ENCODE assay signal across 1 cellular context in genomic region chr20:22411568-22412450, GRCh38.
TF ChIP-seq lines count a peak whose summit lies in the region.

No MANE protein-coding gene starts in this region.

TF ChIP-seq in HepG2, 621 proteins besides CTCF, POLR2A, EP300 and RAD21 (continued from another document and continues in another):
- TF ChIP-seq, protein P1, sequence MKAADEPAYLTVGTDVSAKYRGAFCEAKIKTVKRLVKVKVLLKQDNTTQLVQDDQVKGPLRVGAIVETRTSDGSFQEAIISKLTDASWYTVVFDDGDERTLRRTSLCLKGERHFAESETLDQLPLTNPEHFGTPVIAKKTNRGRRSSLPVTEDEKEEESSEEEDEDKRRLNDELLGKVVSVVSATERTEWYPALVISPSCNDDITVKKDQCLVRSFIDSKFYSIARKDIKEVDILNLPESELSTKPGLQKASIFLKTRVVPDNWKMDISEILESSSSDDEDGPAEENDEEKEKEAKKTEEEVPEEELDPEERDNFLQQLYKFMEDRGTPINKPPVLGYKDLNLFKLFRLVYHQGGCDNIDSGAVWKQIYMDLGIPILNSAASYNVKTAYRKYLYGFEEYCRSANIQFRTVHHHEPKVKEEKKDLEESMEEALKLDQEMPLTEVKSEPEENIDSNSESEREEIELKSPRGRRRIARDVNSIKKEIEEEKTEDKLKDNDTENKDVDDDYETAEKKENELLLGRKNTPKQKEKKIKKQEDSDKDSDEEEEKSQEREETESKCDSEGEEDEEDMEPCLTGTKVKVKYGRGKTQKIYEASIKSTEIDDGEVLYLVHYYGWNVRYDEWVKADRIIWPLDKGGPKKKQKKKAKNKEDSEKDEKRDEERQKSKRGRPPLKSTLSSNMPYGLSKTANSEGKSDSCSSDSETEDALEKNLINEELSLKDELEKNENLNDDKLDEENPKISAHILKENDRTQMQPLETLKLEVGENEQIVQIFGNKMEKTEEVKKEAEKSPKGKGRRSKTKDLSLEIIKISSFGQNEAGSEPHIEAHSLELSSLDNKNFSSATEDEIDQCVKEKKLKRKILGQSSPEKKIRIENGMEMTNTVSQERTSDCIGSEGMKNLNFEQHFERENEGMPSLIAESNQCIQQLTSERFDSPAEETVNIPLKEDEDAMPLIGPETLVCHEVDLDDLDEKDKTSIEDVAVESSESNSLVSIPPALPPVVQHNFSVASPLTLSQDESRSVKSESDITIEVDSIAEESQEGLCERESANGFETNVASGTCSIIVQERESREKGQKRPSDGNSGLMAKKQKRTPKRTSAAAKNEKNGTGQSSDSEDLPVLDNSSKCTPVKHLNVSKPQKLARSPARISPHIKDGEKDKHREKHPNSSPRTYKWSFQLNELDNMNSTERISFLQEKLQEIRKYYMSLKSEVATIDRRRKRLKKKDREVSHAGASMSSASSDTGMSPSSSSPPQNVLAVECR (CRISPR knock-in tag; IDR thresholded peaks at IDR 0.05; ENCODE audit: borderline replicate concordance): peak; percentile 48; the same call in 1 of the 2 replicates
- peak; percentile 93 for TF ChIP-seq CEBPB (IDR thresholded peaks at IDR 0.05; ENCODE audit: borderline replicate concordance, low read depth, low read length)
- TF ChIP-seq E2F1 (CRISPR knock-in tag; IDR thresholded peaks at IDR 0.05): no peak
- TF ChIP-seq TOE1 (CRISPR knock-in tag; IDR thresholded peaks at IDR 0.05): no peak; the same call in 1 of the 2 replicates
- no peak for TF ChIP-seq RORA (CRISPR knock-in tag; IDR thresholded peaks at IDR 0.05)
- TF ChIP-seq RFXANK (CRISPR knock-in tag; IDR thresholded peaks at IDR 0.05): 0 out of 2 replicates have a peak, but pooled peaks have one; percentile 17
- TF ChIP-seq CENPBD1 (CRISPR knock-in tag; IDR thresholded peaks at IDR 0.05; ENCODE audit: borderline replicate concordance, low read depth): no peak
- no peak for TF ChIP-seq ZNF121 (CRISPR knock-in tag; IDR thresholded peaks at IDR 0.05)
- no peak for TF ChIP-seq NCOA5 (CRISPR knock-in tag; IDR thresholded peaks at IDR 0.05)
- no peak for TF ChIP-seq TCF12 (IDR thresholded peaks at IDR 0.05)
- no peak for TF ChIP-seq TCF12 (CRISPR knock-in tag; IDR thresholded peaks at IDR 0.05)
- no peak for TF ChIP-seq RFX1 (IDR thresholded peaks at IDR 0.05)
- TF ChIP-seq, protein P2, sequence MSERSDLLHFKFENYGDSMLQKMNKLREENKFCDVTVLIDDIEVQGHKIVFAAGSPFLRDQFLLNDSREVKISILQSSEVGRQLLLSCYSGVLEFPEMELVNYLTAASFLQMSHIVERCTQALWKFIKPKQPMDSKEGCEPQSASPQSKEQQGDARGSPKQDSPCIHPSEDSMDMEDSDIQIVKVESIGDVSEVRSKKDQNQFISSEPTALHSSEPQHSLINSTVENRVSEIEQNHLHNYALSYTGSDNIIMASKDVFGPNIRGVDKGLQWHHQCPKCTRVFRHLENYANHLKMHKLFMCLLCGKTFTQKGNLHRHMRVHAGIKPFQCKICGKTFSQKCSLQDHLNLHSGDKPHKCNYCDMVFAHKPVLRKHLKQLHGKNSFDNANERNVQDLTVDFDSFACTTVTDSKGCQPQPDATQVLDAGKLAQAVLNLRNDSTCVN (CRISPR knock-in tag; IDR thresholded peaks at IDR 0.05; ENCODE audit: borderline replicate concordance): no peak; the same call in 1 of the 2 replicates
- peak; percentile 76; the same call in 1 of the 2 replicates for TF ChIP-seq MYPOP (CRISPR knock-in tag; IDR thresholded peaks at IDR 0.05)
- no peak for TF ChIP-seq SYNCRIP (IDR thresholded peaks at IDR 0.05; ENCODE audit: insufficient read depth, low read depth, low read length)
- no peak for TF ChIP-seq ZNF766 (CRISPR knock-in tag; IDR thresholded peaks at IDR 0.05; ENCODE audit: borderline replicate concordance)
- no peak for TF ChIP-seq ZNF816 (CRISPR knock-in tag; IDR thresholded peaks at IDR 0.05; ENCODE audit: borderline replicate concordance)
- TF ChIP-seq MXD4 (CRISPR knock-in tag; IDR thresholded peaks at IDR 0.05): no peak; the same call in 1 of the 2 replicates
- TF ChIP-seq LCORL (IDR thresholded peaks at IDR 0.05): no peak
- TF ChIP-seq LCORL (CRISPR knock-in tag; IDR thresholded peaks at IDR 0.05): peak; percentile 57; the same call in 1 of the 2 replicates
- TF ChIP-seq IRF9 (CRISPR knock-in tag; IDR thresholded peaks at IDR 0.05; ENCODE audit: borderline replicate concordance): no peak
- TF ChIP-seq ZSCAN30 (CRISPR knock-in tag; IDR thresholded peaks at IDR 0.05): no peak
- TF ChIP-seq MTF1 (CRISPR knock-in tag; IDR thresholded peaks at IDR 0.05): peak; percentile 54; the same call in 1 of the 2 replicates
- peak; percentile 36 for TF ChIP-seq FOSL1 (CRISPR knock-in tag; IDR thresholded peaks at IDR 0.05; ENCODE audit: borderline replicate concordance)
- TF ChIP-seq PHF21A (CRISPR knock-in tag; IDR thresholded peaks at IDR 0.05): peak; percentile 65; the same call in 1 of the 2 replicates
- TF ChIP-seq BRF2 (CRISPR knock-in tag; IDR thresholded peaks at IDR 0.05): no peak
- TF ChIP-seq, protein P3, sequence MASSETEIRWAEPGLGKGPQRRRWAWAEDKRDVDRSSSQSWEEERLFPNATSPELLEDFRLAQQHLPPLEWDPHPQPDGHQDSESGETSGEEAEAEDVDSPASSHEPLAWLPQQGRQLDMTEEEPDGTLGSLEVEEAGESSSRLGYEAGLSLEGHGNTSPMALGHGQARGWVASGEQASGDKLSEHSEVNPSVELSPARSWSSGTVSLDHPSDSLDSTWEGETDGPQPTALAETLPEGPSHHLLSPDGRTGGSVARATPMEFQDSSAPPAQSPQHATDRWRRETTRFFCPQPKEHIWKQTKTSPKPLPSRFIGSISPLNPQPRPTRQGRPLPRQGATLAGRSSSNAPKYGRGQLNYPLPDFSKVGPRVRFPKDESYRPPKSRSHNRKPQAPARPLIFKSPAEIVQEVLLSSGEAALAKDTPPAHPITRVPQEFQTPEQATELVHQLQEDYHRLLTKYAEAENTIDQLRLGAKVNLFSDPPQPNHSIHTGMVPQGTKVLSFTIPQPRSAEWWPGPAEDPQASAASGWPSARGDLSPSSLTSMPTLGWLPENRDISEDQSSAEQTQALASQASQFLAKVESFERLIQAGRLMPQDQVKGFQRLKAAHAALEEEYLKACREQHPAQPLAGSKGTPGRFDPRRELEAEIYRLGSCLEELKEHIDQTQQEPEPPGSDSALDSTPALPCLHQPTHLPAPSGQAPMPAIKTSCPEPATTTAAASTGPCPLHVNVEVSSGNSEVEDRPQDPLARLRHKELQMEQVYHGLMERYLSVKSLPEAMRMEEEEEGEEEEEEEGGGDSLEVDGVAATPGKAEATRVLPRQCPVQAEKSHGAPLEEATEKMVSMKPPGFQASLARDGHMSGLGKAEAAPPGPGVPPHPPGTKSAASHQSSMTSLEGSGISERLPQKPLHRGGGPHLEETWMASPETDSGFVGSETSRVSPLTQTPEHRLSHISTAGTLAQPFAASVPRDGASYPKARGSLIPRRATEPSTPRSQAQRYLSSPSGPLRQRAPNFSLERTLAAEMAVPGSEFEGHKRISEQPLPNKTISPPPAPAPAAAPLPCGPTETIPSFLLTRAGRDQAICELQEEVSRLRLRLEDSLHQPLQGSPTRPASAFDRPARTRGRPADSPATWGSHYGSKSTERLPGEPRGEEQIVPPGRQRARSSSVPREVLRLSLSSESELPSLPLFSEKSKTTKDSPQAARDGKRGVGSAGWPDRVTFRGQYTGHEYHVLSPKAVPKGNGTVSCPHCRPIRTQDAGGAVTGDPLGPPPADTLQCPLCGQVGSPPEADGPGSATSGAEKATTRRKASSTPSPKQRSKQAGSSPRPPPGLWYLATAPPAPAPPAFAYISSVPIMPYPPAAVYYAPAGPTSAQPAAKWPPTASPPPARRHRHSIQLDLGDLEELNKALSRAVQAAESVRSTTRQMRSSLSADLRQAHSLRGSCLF (CRISPR knock-in tag; IDR thresholded peaks at IDR 0.05; ENCODE audit: borderline replicate concordance): no peak
- TF ChIP-seq PHF20 (CRISPR knock-in tag; IDR thresholded peaks at IDR 0.05): no peak
- no peak for TF ChIP-seq ZKSCAN5 (CRISPR knock-in tag; IDR thresholded peaks at IDR 0.05)
- no peak for TF ChIP-seq SMARCE1 (IDR thresholded peaks at IDR 0.05; ENCODE audit: borderline replicate concordance)
- TF ChIP-seq ZNF431 (CRISPR knock-in tag; IDR thresholded peaks at IDR 0.05; ENCODE audit: borderline replicate concordance, low read depth): no peak
- TF ChIP-seq ZNF367 (CRISPR knock-in tag; IDR thresholded peaks at IDR 0.05; ENCODE audit: borderline replicate concordance): 0 out of 2 replicates have a peak, but pooled peaks have one; percentile 14
- no peak; the same call in 1 of the 2 replicates for TF ChIP-seq ZNF878 (CRISPR knock-in tag; IDR thresholded peaks at IDR 0.05)
- no peak for TF ChIP-seq PLSCR1 (CRISPR knock-in tag; IDR thresholded peaks at IDR 0.05; ENCODE audit: borderline replicate concordance)
- no peak for TF ChIP-seq RBM22 (optimal IDR thresholded peaks at IDR 0.05; ENCODE audit: low read length)
- TF ChIP-seq, protein P4, sequence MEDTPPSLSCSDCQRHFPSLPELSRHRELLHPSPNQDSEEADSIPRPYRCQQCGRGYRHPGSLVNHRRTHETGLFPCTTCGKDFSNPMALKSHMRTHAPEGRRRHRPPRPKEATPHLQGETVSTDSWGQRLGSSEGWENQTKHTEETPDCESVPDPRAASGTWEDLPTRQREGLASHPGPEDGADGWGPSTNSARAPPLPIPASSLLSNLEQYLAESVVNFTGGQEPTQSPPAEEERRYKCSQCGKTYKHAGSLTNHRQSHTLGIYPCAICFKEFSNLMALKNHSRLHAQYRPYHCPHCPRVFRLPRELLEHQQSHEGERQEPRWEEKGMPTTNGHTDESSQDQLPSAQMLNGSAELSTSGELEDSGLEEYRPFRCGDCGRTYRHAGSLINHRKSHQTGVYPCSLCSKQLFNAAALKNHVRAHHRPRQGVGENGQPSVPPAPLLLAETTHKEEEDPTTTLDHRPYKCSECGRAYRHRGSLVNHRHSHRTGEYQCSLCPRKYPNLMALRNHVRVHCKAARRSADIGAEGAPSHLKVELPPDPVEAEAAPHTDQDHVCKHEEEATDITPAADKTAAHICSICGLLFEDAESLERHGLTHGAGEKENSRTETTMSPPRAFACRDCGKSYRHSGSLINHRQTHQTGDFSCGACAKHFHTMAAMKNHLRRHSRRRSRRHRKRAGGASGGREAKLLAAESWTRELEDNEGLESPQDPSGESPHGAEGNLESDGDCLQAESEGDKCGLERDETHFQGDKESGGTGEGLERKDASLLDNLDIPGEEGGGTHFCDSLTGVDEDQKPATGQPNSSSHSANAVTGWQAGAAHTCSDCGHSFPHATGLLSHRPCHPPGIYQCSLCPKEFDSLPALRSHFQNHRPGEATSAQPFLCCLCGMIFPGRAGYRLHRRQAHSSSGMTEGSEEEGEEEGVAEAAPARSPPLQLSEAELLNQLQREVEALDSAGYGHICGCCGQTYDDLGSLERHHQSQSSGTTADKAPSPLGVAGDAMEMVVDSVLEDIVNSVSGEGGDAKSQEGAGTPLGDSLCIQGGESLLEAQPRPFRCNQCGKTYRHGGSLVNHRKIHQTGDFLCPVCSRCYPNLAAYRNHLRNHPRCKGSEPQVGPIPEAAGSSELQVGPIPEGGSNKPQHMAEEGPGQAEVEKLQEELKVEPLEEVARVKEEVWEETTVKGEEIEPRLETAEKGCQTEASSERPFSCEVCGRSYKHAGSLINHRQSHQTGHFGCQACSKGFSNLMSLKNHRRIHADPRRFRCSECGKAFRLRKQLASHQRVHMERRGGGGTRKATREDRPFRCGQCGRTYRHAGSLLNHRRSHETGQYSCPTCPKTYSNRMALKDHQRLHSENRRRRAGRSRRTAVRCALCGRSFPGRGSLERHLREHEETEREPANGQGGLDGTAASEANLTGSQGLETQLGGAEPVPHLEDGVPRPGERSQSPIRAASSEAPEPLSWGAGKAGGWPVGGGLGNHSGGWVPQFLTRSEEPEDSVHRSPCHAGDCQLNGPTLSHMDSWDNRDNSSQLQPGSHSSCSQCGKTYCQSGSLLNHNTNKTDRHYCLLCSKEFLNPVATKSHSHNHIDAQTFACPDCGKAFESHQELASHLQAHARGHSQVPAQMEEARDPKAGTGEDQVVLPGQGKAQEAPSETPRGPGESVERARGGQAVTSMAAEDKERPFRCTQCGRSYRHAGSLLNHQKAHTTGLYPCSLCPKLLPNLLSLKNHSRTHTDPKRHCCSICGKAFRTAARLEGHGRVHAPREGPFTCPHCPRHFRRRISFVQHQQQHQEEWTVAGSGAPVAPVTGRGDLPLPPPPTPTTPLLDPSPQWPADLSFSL (CRISPR knock-in tag; IDR thresholded peaks at IDR 0.05): no peak
